ENCODE assay signal across 8 cellular contexts in genomic region chr19:40576181-40576584, GRCh38. TPM values are rescaled to one million over a fixed set of nuclear protein-coding genes. Genes with fewer than 3 reads are reported as not detected.
DNase-seq lines count a peak whose midpoint lies in the region; ATAC-seq and TF ChIP-seq lines count a peak whose summit lies in the region.

No MANE protein-coding gene starts in this region.

- H3K36me3 ChIP-seq in ACC112 (ENCODE audit: insufficient read depth, low read length) (no peaks in the 10 kb centered on the region), Karpas-422 (ENCODE audit: insufficient read depth, low read length) (peaks cover 16% of the 10 kb centered on the region), liver (ENCODE audit: control insufficient read depth in 4 of 4, insufficient read depth in 3 of 4, low read depth in 1 of 4, low read length in 3 of 4) (peaks cover 0 to 6% (median 3%) of the 10 kb centered on the region in 4 donors), urinary bladder (ENCODE audit: insufficient read depth) (peaks cover 3% of the 10 kb centered on the region)

- H3K9me3 ChIP-seq in Karpas-422 (ENCODE audit: low read length) (no peaks in the 10 kb centered on the region), liver (ENCODE audit: control insufficient read depth in 4 of 4, low read length in 3 of 4) (no peaks in the 10 kb centered on the region)

- no peaks in the 10 kb centered on the region for H3K27me3 ChIP-seq in ACC112 (ENCODE audit: insufficient read depth, low read length)
- no peaks in the 10 kb centered on the region for H3K27me3 ChIP-seq in Karpas-422 (ENCODE audit: low read length)
- no peaks in the 10 kb centered on the region for H3K27me3 ChIP-seq in liver (ENCODE audit: control insufficient read depth in 4 of 4, insufficient read depth in 4 of 4, low read length in 3 of 4)

- TF ChIP-seq RAD21 in liver (IDR thresholded peaks at IDR 0.05): no peak

- 6% methylated on average over 19 of the region's 19 CpGs for WGBS in liver
- 2% methylated on average over 19 of the region's 19 CpGs for WGBS in urinary bladder

- peak; percentile 27 for ATAC-seq in GM19351 (IDR thresholded peaks at IDR 0.05; ENCODE audit: unreplicated experiment)

- no peak for DNase-seq in Karpas-422
- no peak for DNase-seq in astrocyte of the spinal cord (ENCODE audit: low read depth, low spot score)
- no peak for DNase-seq in NCI-H2196 (lab: John Stamatoyannopoulos, UW; ENCODE audit: unreplicated experiment)
- DNase-seq in middle frontal gyrus (ENCODE audit: extremely low spot score, low spot score): no peak

- H3K4me3 ChIP-seq in ACC112 (ENCODE audit: low read depth, low read length): peak overlapping the region; percentile 96
- peak overlapping the region; percentile 97; the same call in 1 of the 2 replicates for H3K4me3 ChIP-seq in Karpas-422 (ENCODE audit: low read length)
- H3K4me3 ChIP-seq in astrocyte of the spinal cord (ENCODE audit: low read depth, low read length): peak overlapping the region; percentile 92
- peak overlapping the region; percentile 83 to 85 (median 85) for H3K4me3 ChIP-seq in liver (ENCODE audit: low read depth in 1 of 3, low read length in 3 of 3)
- peak overlapping the region; percentile 78 for H3K4me3 ChIP-seq in urinary bladder (ENCODE audit: low read depth, low read length)

- H3K79me2 ChIP-seq in ACC112 (ENCODE audit: control insufficient read depth, insufficient read depth, low read length, unreplicated experiment) (no peaks in the 10 kb centered on the region), Karpas-422 (ENCODE audit: low read length) (peaks cover 19% of the 10 kb centered on the region)

- H4K20me1 ChIP-seq in Karpas-422 (ENCODE audit: insufficient read depth, low read depth, low read length): 0 out of 2 replicates have a peak, but pooled peaks cover 5% of the 10 kb centered on the region

- H3K4me2 ChIP-seq in Karpas-422 (ENCODE audit: low read depth, low read length, poor library complexity, severe bottlenecking): peak overlapping the region; percentile 87

- H3K4me1 ChIP-seq in ACC112 (ENCODE audit: control insufficient read depth, insufficient read depth, low read length, unreplicated experiment): peaks cover 3% of the 10 kb centered on the region
- peaks cover 27% of the 10 kb centered on the region for H3K4me1 ChIP-seq in Karpas-422 (ENCODE audit: low read length)
- peaks cover 3 to 9% (median 5%) of the 10 kb centered on the region in 4 donors for H3K4me1 ChIP-seq in liver (ENCODE audit: control insufficient read depth in 4 of 4, insufficient read depth in 4 of 4, low read length in 3 of 4)
- H3K4me1 ChIP-seq in urinary bladder (ENCODE audit: insufficient read depth): no peaks in the 10 kb centered on the region

- TF ChIP-seq CTCF in astrocyte of the spinal cord (IDR thresholded peaks at IDR 0.05; ENCODE audit: low read depth, low read length) (no peak), liver (IDR thresholded peaks at IDR 0.05; ENCODE audit: low read depth, low read length, missing input control) (no peak)

- no peaks in the 10 kb centered on the region for H3K9me2 ChIP-seq in Karpas-422 (replicated peaks; ENCODE audit: insufficient read depth, low read length)

- peak overlapping the region; percentile 89 for H3K9ac ChIP-seq in Karpas-422 (ENCODE audit: low read length)
- H3K9ac ChIP-seq in liver (ENCODE audit: low read depth in 1 of 2, low read length in 2 of 2): no peak overlapping the region

- H2AFZ ChIP-seq in ACC112 (ENCODE audit: low read length, unreplicated experiment) (peak overlapping the region; percentile 21), Karpas-422 (ENCODE audit: low read length) (peak overlapping the region; percentile 48; the same call in 1 of the 2 replicates)

- H3K27ac ChIP-seq in ACC112 (ENCODE audit: low read depth, low read length) (no peak overlapping the region), Karpas-422 (ENCODE audit: low read length) (no peak overlapping the region), liver (ENCODE audit: low read depth in 1 of 2, low read length in 2 of 2) (no peak overlapping the region), urinary bladder (ENCODE audit: low read depth) (no peak overlapping the region)

- in situ Hi-C loops in astrocyte of the spinal cord (cut with HindIII; ENCODE audit: low sequenced_read_pairs): no loop called here

TF ChIP-seq in liver, 16 proteins besides CTCF, POLR2A, EP300 and RAD21:
- TF ChIP-seq ATF3 (IDR thresholded peaks at IDR 0.05) (no peak), JUND (IDR thresholded peaks at IDR 0.05) (no peak), FOXA1 (IDR thresholded peaks at IDR 0.05) (no peak), ZBTB33 (IDR thresholded peaks at IDR 0.05) (no peak), TAF1 (conservative IDR thresholded peaks at IDR 0.05) (no peak), MAX (IDR thresholded peaks at IDR 0.05) (no peak), HNF4A (conservative IDR thresholded peaks at IDR 0.05) (no peak), FOXA2 (IDR thresholded peaks at IDR 0.05) (no peak), GABPA (IDR thresholded peaks at IDR 0.05 in 1 of 2, conservative IDR thresholded peaks at IDR 0.05 in 1 of 2) (no peak), HNF4G (IDR thresholded peaks at IDR 0.05) (no peak)
TF ChIP-seq in liver: peak in this region for 0.

RNA-seq across cellular contexts. Expression of gene SHKBP1, which starts 0.5 kb away (rescaled TPM):
- 49.7 and 98.2 TPM in 2 replicates for total RNA-seq in Karpas-422 (2014; rRNA removed; shearing (Covaris generic); ENCODE audit: low replicate concordance)
- total RNA-seq in liver (10 to 100 TPM; 10.1 to 11.0 TPM), urinary bladder (10.2 TPM)
- polyA plus RNA-seq in liver (10 to 100 TPM; 19.8 to 22.9 TPM), urinary bladder (77.9 TPM)

RNA-seq across cellular contexts. Expression of gene LTBP4, which starts 25.0 kb away (rescaled TPM):
- 9.6 and 25.9 TPM in 2 replicates for total RNA-seq in Karpas-422 (2014; rRNA removed; shearing (Covaris generic); ENCODE audit: low replicate concordance)
- total RNA-seq in liver: 10 to 100 TPM; 14.0 to 21.6 TPM
- polyA plus RNA-seq in liver: 10 to 100 TPM in 1 of 2 donors, 1 to 10 TPM in 1; 9.6 to 28.7 TPM
- 305 TPM for total RNA-seq in urinary bladder
- 647 TPM for polyA plus RNA-seq in urinary bladder

Comparison
In these comparisons a context has a peak if more than half of its experiments do, and no peak if none do; other contexts are left out.
1. RNA of gene LTBP4, which starts 25.0 kb away (total RNA-seq): 305 TPM in urinary bladder (single experiment); 14.0 to 21.6 TPM in liver and 9.6 to 25.9 TPM in Karpas-422; every median in the first group is over 10 times any median in the second.
2. Peak in every context shown above with its lines, with median percentiles within 50 percentile points of each other: H3K4me3 ChIP-seq.